Comparison of ENCODE assay signal across 13 cellular contexts in genomic region chr11:130178992-130179391, GRCh38. TPM values are rescaled to one million over a fixed set of nuclear protein-coding genes. Genes with fewer than 3 reads are reported as not detected.
DNase-seq lines count a peak whose midpoint lies in the region; ATAC-seq and TF ChIP-seq lines count a peak whose summit lies in the region.
"Had no signal": no experiment of that assay in that cellular context is flagged by ENCODE, and none has a peak within 500 bp of the region (broad histone marks: within the 10 kb centered on the region; RNA-seq: fewer than 3 reads in every experiment).

No MANE protein-coding gene starts in this region.

- no peak for TF ChIP-seq EP300 in transverse colon (IDR thresholded peaks at IDR 0.05; ENCODE audit: low read depth)

- POLR2A ChIA-PET in naive thymus-derived CD8-positive, alpha-beta T cell (lab: Charles Lee), result no interaction called here

- no peak for TF ChIP-seq POLR2A in heart left ventricle (IDR thresholded peaks at IDR 0.05)
- no peak for TF ChIP-seq POLR2A in transverse colon (IDR thresholded peaks at IDR 0.05)

- H3K4me1 ChIP-seq in heart left ventricle, result peaks cover 4 to 50% (median 33%) of the 10 kb centered on the region in 12 donors
- peaks cover 26 to 56% of the 10 kb centered on the region in 2 donors for H3K4me1 ChIP-seq in left lung
- H3K4me1 ChIP-seq in transverse colon, result peaks cover 25 to 77% (median 55%) of the 10 kb centered on the region in 4 donors

- peak in 2 of 4 donors; percentile 2 to 18 for ATAC-seq in heart left ventricle
- no peak for ATAC-seq in left cardiac atrium
- ATAC-seq in left lung, result peak; percentile 1
- ATAC-seq in naive thymus-derived CD8-positive, alpha-beta T cell, result no peak
- ATAC-seq in HG03342 (IDR thresholded peaks at IDR 0.05; ENCODE audit: unreplicated experiment), result no peak
- ATAC-seq: activated T-cell treated with anti-CD3 and anti-CD28 coated beads, Interleukin-2, amount 50 U/mL, for 72 hours had no signal

- H3K9me3 ChIP-seq in heart left ventricle, result peaks cover 0 to 13% (median 0%) of the 10 kb centered on the region in 12 donors
- peaks cover 0 to 5% of the 10 kb centered on the region in 2 donors for H3K9me3 ChIP-seq in left lung
- no peaks in the 10 kb centered on the region for H3K9me3 ChIP-seq in transverse colon

- peaks cover 0 to 6% (median 0%) of the 10 kb centered on the region in 3 donors for H3K36me3 Mint-ChIP-seq in naive thymus-derived CD8-positive, alpha-beta T cell
- H3K36me3 Mint-ChIP-seq: activated CD4-positive, alpha-beta memory T cell treated with anti-CD3 and anti-CD28 coated beads for 36 hours had no signal

- H3K4me1 Mint-ChIP-seq in naive thymus-derived CD8-positive, alpha-beta T cell, result peaks cover 0 to 22% (median 0%) of the 10 kb centered on the region in 4 donors
- H3K4me1 Mint-ChIP-seq: central memory CD8-positive, alpha-beta T cell had no signal

- WGBS in heart left ventricle, 4 donors, result 49 to 70% (median 66%) methylated on average over 4 to 5 of the region's 5 CpGs
- 53% methylated on average over 5 of the region's 5 CpGs; no CpG with 5 or more reads in 1 of the 2 donors for WGBS in transverse colon (ENCODE audit: low coverage in 1 of 2), 2 donors

- H3K4me3 ChIP-seq in heart left ventricle (no peak overlapping the region), left lung (no peak overlapping the region), transverse colon (no peak overlapping the region)
- H3K4me3 ChIP-seq: tibial artery had no signal

- TF ChIP-seq CTCF in heart left ventricle (IDR thresholded peaks at IDR 0.05), result no peak
- no peak for TF ChIP-seq CTCF in VCaP (conservative IDR thresholded peaks at IDR 0.05)
- no peak for TF ChIP-seq CTCF in left lung (IDR thresholded peaks at IDR 0.05)
- TF ChIP-seq CTCF in transverse colon (IDR thresholded peaks at IDR 0.05), result no peak

- no peak overlapping the region for H3K27ac Mint-ChIP-seq in naive thymus-derived CD8-positive, alpha-beta T cell
- H3K27ac Mint-ChIP-seq: activated CD4-positive, alpha-beta memory T cell treated with anti-CD3 and anti-CD28 coated beads for 36 hours; activated T-cell treated with anti-CD3 and anti-CD28 coated beads, Interleukin-2, amount 50 U/mL, for 72 hours had no signal

- H3K27me3 ChIP-seq in heart left ventricle (no peaks in the 10 kb centered on the region), left lung (no peaks in the 10 kb centered on the region), transverse colon (no peaks in the 10 kb centered on the region)

- no peak for DNase-seq in heart left ventricle
- DNase-seq in left cardiac atrium, result no peak
- no peak for DNase-seq in left lung
- DNase-seq in transverse colon, result no peak
- no peak for DNase-seq in naive thymus-derived CD8-positive, alpha-beta T cell
- no peak for DNase-seq in ecto neural progenitor cell (ENCODE audit: low spot score)
- DNase-seq: activated CD4-positive, alpha-beta memory T cell treated with anti-CD3 and anti-CD28 coated beads for 36 hours; activated T-cell treated with anti-CD3 and anti-CD28 coated beads, Interleukin-2, amount 50 U/mL, for 72 hours; NCI-H226; tibial artery had no signal

- in situ Hi-C loops in transverse colon (cut with MboI; ENCODE audit: low pct_ligation_motif_present in 1 of 4, low pct_unique_long_range_greater_than_20kb in 1 of 4, low sequenced_read_pairs in 3 of 4), result no loop called here

- peaks cover 2 to 12% (median 8%) of the 10 kb centered on the region in 5 donors for H3K27me3 Mint-ChIP-seq in naive thymus-derived CD8-positive, alpha-beta T cell

- peaks cover 0 to 12% (median 6%) of the 10 kb centered on the region in 9 donors for H3K9me3 Mint-ChIP-seq in naive thymus-derived CD8-positive, alpha-beta T cell

- no peak overlapping the region for H3K4me3 Mint-ChIP-seq in naive thymus-derived CD8-positive, alpha-beta T cell
- H3K4me3 Mint-ChIP-seq: activated CD4-positive, alpha-beta memory T cell treated with anti-CD3 and anti-CD28 coated beads for 36 hours; activated T-cell treated with anti-CD3 and anti-CD28 coated beads, Interleukin-2, amount 50 U/mL, for 72 hours; central memory CD8-positive, alpha-beta T cell had no signal

- H3K27ac ChIP-seq in heart left ventricle (peak overlapping the region in 9 of 12 donors; percentile 17 to 75 (median 58)), VCaP (peak overlapping the region; percentile 99), left lung (no peak overlapping the region), transverse colon (peak overlapping the region; percentile 88 to 93 (median 92))
- H3K27ac ChIP-seq: tibial artery had no signal

- intact Hi-C loops in heart left ventricle (cut with DNase I), result no loop called here
- intact Hi-C loops in left cardiac atrium (cut with DNase I), result no loop called here
- intact Hi-C loops in left lung (cut with DNase I), result no loop called here
- intact Hi-C loops in transverse colon (cut with DNase I; ENCODE audit: low total_unique reads), result no loop called here

- H3K36me3 ChIP-seq in heart left ventricle (no peaks in the 10 kb centered on the region), left lung (no peaks in the 10 kb centered on the region), transverse colon (no peaks in the 10 kb centered on the region)
- H3K36me3 ChIP-seq: tibial artery had no signal

RNA-seq across cellular contexts. Expression of gene ST14, which starts 19.4 kb away (rescaled TPM):
- 10 to 100 TPM in 1 of 9 donors, 1 to 10 TPM in 4, under 1 TPM in 4; 0.37 to 13.0 (median 1.3) TPM for total RNA-seq in heart left ventricle
- 1 to 10 TPM in 1 of 2 donors, under 1 TPM in 1; 0.61 to 1.4 TPM for polyA plus RNA-seq in heart left ventricle
- total RNA-seq in left cardiac atrium, result 1 to 10 TPM; 1.5 to 2.9 TPM
- 100 to 1,000 TPM in 1 of 2 donors, 10 to 100 TPM in 1; 80.6 to 107 TPM for total RNA-seq in left lung
- total RNA-seq in transverse colon, result 100 to 1,000 TPM; 335 to 641 (median 446) TPM
- under 1 TPM; 0.74 to 0.94 TPM for total RNA-seq in naive thymus-derived CD8-positive, alpha-beta T cell
- not detected for polyA plus RNA-seq in naive thymus-derived CD8-positive, alpha-beta T cell
- total RNA-seq: activated CD4-positive, alpha-beta memory T cell treated with anti-CD3 and anti-CD28 coated beads for 36 hours; activated T-cell treated with anti-CD3 and anti-CD28 coated beads, Interleukin-2, amount 50 U/mL, for 72 hours had no signal

Comparison
In these comparisons a context has a peak if more than half of its experiments do, and no peak if none do; other contexts are left out.
1. H3K27ac ChIP-seq: peak in heart left ventricle (9 of 12), VCaP (single experiment) and transverse colon (4 of 4); none in left lung (0 of 2).
2. RNA of gene ST14, which starts 19.4 kb away (total RNA-seq): 335 to 641 TPM in transverse colon and 80.6 to 107 TPM in left lung; 1.5 to 2.9 TPM in left cardiac atrium, 0.37 to 13.0 TPM in heart left ventricle and 0.74 to 0.94 TPM in naive thymus-derived CD8-positive, alpha-beta T cell; every median in the first group is over 4 times any median in the second.